In the genomic region with DNA sequence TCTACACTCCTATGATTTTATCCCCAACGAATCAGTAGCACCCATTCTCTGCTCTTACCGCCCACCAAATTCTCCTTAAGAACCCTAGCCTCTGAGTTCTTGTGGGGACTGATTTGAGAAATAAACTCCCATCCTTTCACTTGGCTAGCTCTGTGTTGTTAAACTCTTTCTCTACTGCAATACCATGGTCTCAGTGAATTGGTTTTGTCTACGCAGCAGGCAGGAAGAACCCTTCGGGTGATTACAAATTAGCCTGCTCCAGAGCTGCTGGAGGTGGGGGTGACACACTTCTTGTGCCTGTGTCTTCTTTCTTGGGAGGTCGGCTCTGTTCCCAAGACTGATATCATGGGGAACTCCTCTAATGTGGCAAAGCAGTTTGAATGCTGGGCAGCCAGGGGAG, we compare ENCODE assay signal across 29 cellular contexts. TPM values are rescaled to one million over a fixed set of nuclear protein-coding genes. Genes with fewer than 3 reads are reported as not detected.
"Had no signal": no experiment of that assay in that cellular context is flagged by ENCODE, and none has a peak within 500 bp of the region (broad histone marks: within the 10 kb centered on the region; RNA-seq: fewer than 3 reads in every experiment).

No MANE protein-coding gene starts in this region.

- H3K4me1 ChIP-seq: prostate gland had no signal

- H3K9me3 ChIP-seq: left lung, lower lobe of right lung, mucosa of descending colon, pancreas, prostate gland, sigmoid colon, spleen, tibial nerve, uterus had no signal

- H3K4me3 ChIP-seq: left lung, lower lobe of right lung, mucosa of descending colon, pancreas, prostate gland, sigmoid colon, spleen, tibial nerve, uterus had no signal

- ATAC-seq: left colon; left lung; mucosa of descending colon; natural killer cell treated with Interleukin-12 subunit alpha and Interleukin-12 subunit beta and Interleukin-15 and Interleukin-18, amount 100 ng/mL, for 72 hours; right cardiac atrium; stimulated activated effector memory CD8-positive, alpha-beta T cell treated with anti-CD3 and anti-CD28 coated beads, Interleukin-12 subunit alpha, Interleukin-12 subunit beta, amount 100 ng/mL, for 72 hours; stimulated activated naive CD8-positive, alpha-beta T cell treated with anti-CD3 and anti-CD28 coated beads, Interleukin-15, amount 100 ng/mL, for 72 hours had no signal

- H3K4me1 Mint-ChIP-seq: immature natural killer cell; naive thymus-derived CD4-positive, alpha-beta T cell; stimulated activated effector memory CD8-positive, alpha-beta T cell treated with anti-CD3 and anti-CD28 coated beads, Interleukin-12 subunit alpha, Interleukin-12 subunit beta, amount 100 ng/mL, for 72 hours had no signal

- H3K4me3 Mint-ChIP-seq: immature natural killer cell; mesothelial cell of epicardium; naive thymus-derived CD4-positive, alpha-beta T cell; natural killer cell treated with Interleukin-12 subunit alpha and Interleukin-12 subunit beta and Interleukin-15 and Interleukin-18, amount 100 ng/mL, for 72 hours; stimulated activated effector memory CD8-positive, alpha-beta T cell treated with anti-CD3 and anti-CD28 coated beads, Interleukin-12 subunit alpha, Interleukin-12 subunit beta, amount 100 ng/mL, for 72 hours; stimulated activated naive CD8-positive, alpha-beta T cell treated with anti-CD3 and anti-CD28 coated beads, Interleukin-15, amount 100 ng/mL, for 72 hours; type B pancreatic cell had no signal

- FAIRE-seq: islet of Langerhans, kidney, pancreas, small intestine had no signal

- H3K36me3 Mint-ChIP-seq: immature natural killer cell; naive thymus-derived CD4-positive, alpha-beta T cell; natural killer cell treated with Interleukin-12 subunit alpha and Interleukin-12 subunit beta and Interleukin-15 and Interleukin-18, amount 100 ng/mL, for 72 hours; stimulated activated effector memory CD8-positive, alpha-beta T cell treated with anti-CD3 and anti-CD28 coated beads, Interleukin-12 subunit alpha, Interleukin-12 subunit beta, amount 100 ng/mL, for 72 hours; type B pancreatic cell had no signal

- H3K27me3 ChIP-seq: left lung, pancreas, sigmoid colon, tibial nerve, uterus had no signal

- DNase-seq: hypothalamus; immature natural killer cell; kidney; mesendoderm; naive thymus-derived CD4-positive, alpha-beta T cell; nucleus accumbens; pancreas; posterior cingulate gyrus; retina; right cardiac atrium; sigmoid colon; small intestine; spleen; stimulated activated CD4-positive, alpha-beta T cell treated with anti-CD3 and anti-CD28 coated beads, Interleukin-4, amount 100 ng/mL, for 24 hours; stimulated activated naive CD4-positive, alpha-beta T cell treated with Interleukin-2 at 50 U/mL for 16 hours; stimulated activated naive CD8-positive, alpha-beta T cell treated with anti-CD3 and anti-CD28 coated beads, Interleukin-15, amount 100 ng/mL, for 72 hours; substantia nigra; uterus had no signal

- H3K27ac Mint-ChIP-seq: immature natural killer cell; mesothelial cell of epicardium; naive thymus-derived CD4-positive, alpha-beta T cell; natural killer cell treated with Interleukin-12 subunit alpha and Interleukin-12 subunit beta and Interleukin-15 and Interleukin-18, amount 100 ng/mL, for 72 hours; stimulated activated effector memory CD8-positive, alpha-beta T cell treated with anti-CD3 and anti-CD28 coated beads, Interleukin-12 subunit alpha, Interleukin-12 subunit beta, amount 100 ng/mL, for 72 hours; stimulated activated naive CD8-positive, alpha-beta T cell treated with anti-CD3 and anti-CD28 coated beads, Interleukin-15, amount 100 ng/mL, for 72 hours; type B pancreatic cell had no signal

- H3K27ac ChIP-seq: lower lobe of right lung, prostate gland had no signal

- H3K9me3 Mint-ChIP-seq: immature natural killer cell; naive thymus-derived CD4-positive, alpha-beta T cell; natural killer cell treated with Interleukin-12 subunit alpha and Interleukin-12 subunit beta and Interleukin-15 and Interleukin-18, amount 100 ng/mL, for 72 hours; stimulated activated effector memory CD8-positive, alpha-beta T cell treated with anti-CD3 and anti-CD28 coated beads, Interleukin-12 subunit alpha, Interleukin-12 subunit beta, amount 100 ng/mL, for 72 hours; stimulated activated naive CD8-positive, alpha-beta T cell treated with anti-CD3 and anti-CD28 coated beads, Interleukin-15, amount 100 ng/mL, for 72 hours; type B pancreatic cell had no signal

- H3K36me3 ChIP-seq: left lung, pancreas, prostate gland, spleen, uterus had no signal

RNA-seq across cellular contexts. Expression of a gene that starts 1.7 kb away (rescaled TPM):
- polyA plus RNA-seq: immature natural killer cell; naive thymus-derived CD4-positive, alpha-beta T cell had no signal
